In genomic region chr2:218000137-218000536, GRCh38 we compare ENCODE assay signal across 12 cellular contexts. TPM values are rescaled to one million over a fixed set of nuclear protein-coding genes. Genes with fewer than 3 reads are reported as not detected.
A peak's percentile ranks its signal among the peaks of the same experiment; 100 is the strongest.
DNase-seq lines count a peak whose midpoint lies in the region; ATAC-seq and TF ChIP-seq lines count a peak whose summit lies in the region.
"Had no signal": no experiment of that assay in that cellular context is flagged by ENCODE, and none has a peak within 500 bp of the region (broad histone marks: within the 10 kb centered on the region; RNA-seq: fewer than 3 reads in every experiment).

No MANE protein-coding gene starts in this region.

- H3K79me2 ChIP-seq in GM23248 (ENCODE audit: insufficient read depth) = peaks cover 81% of the 10 kb centered on the region

- TF ChIP-seq POLR2A in suprapubic skin (IDR thresholded peaks at IDR 0.05) = no peak

- no peak overlapping the region for H2AFZ ChIP-seq in GM23248

- peak overlapping the region; percentile 96 for H3K4me3 ChIP-seq in GM23248
- H3K4me3 ChIP-seq in left ventricle myocardium inferior = peak overlapping the region; percentile 58
- no peak overlapping the region for H3K4me3 ChIP-seq in suprapubic skin
- H3K4me3 ChIP-seq: HAP-1 had no signal

- TF ChIP-seq EP300 in suprapubic skin (IDR thresholded peaks at IDR 0.05) = no peak

- peak overlapping the region; percentile 94 for H3K9ac ChIP-seq in GM23248

- no peaks in the 10 kb centered on the region for H3K9me2 ChIP-seq in GM23248 (ENCODE audit: insufficient read depth)

- ATAC-seq in GM18873 (IDR thresholded peaks at IDR 0.05; ENCODE audit: low FRiP score, unreplicated experiment) (no peak), HG03139 (IDR thresholded peaks at IDR 0.05; ENCODE audit: unreplicated experiment) (no peak)
- ATAC-seq: activated naive CD4-positive, alpha-beta T cell treated with anti-CD3 and anti-CD28 coated beads, Interleukin-2, amount 50 U/mL, for 72 hours had no signal

- H3F3A ChIP-seq in GM23248 (ENCODE audit: insufficient read depth) = peaks cover 51% of the 10 kb centered on the region

- H3K27me3 ChIP-seq in GM23248 (replicated peaks; ENCODE audit: insufficient read depth) (no peaks in the 10 kb centered on the region), left ventricle myocardium inferior (ENCODE audit: low read depth) (no peaks in the 10 kb centered on the region), suprapubic skin (no peaks in the 10 kb centered on the region)

- no peaks in the 10 kb centered on the region for H3K9me3 ChIP-seq in GM23248 (ENCODE audit: low read depth)
- H3K9me3 ChIP-seq in left ventricle myocardium inferior (replicated peaks) = no peaks in the 10 kb centered on the region
- H3K9me3 ChIP-seq in suprapubic skin = no peaks in the 10 kb centered on the region
- H3K9me3 ChIP-seq: HAP-1 had no signal

- peaks cover 77% of the 10 kb centered on the region for H3K4me1 ChIP-seq in GM23248 (ENCODE audit: insufficient read depth)
- peaks cover 58% of the 10 kb centered on the region for H3K4me1 ChIP-seq in left ventricle myocardium inferior
- H3K4me1 ChIP-seq in suprapubic skin = peaks cover 74% of the 10 kb centered on the region
- H3K4me1 ChIP-seq: HAP-1 had no signal

- in situ Hi-C loops in GM23248 (cut with MboI) = no loop called here

- H3K36me3 ChIP-seq in GM23248 (ENCODE audit: low read depth) = no peaks in the 10 kb centered on the region
- H3K36me3 ChIP-seq in left ventricle myocardium inferior = no peaks in the 10 kb centered on the region
- no peaks in the 10 kb centered on the region for H3K36me3 ChIP-seq in suprapubic skin
- H3K36me3 ChIP-seq: HAP-1 had no signal

- DNase-seq in GM23248 = peak; percentile 96
- DNase-seq in amniotic epithelial cell (ENCODE audit: low read depth) = peak; percentile 56
- no peak for DNase-seq in left ventricle myocardium inferior
- no peak for DNase-seq in suprapubic skin (ENCODE audit: low spot score in 2 of 2)
- DNase-seq in NCI-H2107 (lab: John Stamatoyannopoulos, UW) = no peak
- DNase-seq in NCI-H2171 (lab: John Stamatoyannopoulos, UW) = no peak
- DNase-seq: activated CD4-positive, alpha-beta T cell treated with anti-CD3 and anti-CD28 coated beads, Interleukin-2, amount 50 U/mL, for 48 hours; KG1 had no signal

- 0 out of 2 replicates have a peak, but pooled peaks cover 3% of the 10 kb centered on the region for H4K20me1 ChIP-seq in GM23248 (ENCODE audit: insufficient read depth)

- intact Hi-C loops in left ventricle myocardium inferior (cut with micrococcal nuclease) = no loop called here

- peak overlapping the region; percentile 88 for H3K4me2 ChIP-seq in GM23248 (ENCODE audit: unreplicated experiment)

- H3K27ac ChIP-seq in GM23248 (peak overlapping the region; percentile 91), left ventricle myocardium inferior (replicated peaks) (peak overlapping the region; percentile 57), suprapubic skin (peak overlapping the region; percentile 87)

- no peak for TF ChIP-seq CTCF in left ventricle myocardium inferior (IDR thresholded peaks at IDR 0.05; ENCODE audit: borderline replicate concordance)
- TF ChIP-seq CTCF in suprapubic skin (IDR thresholded peaks at IDR 0.05) = no peak

RNA-seq across cellular contexts. Expression of gene TNS1, which starts 2.7 kb away (rescaled TPM):
- total RNA-seq in GM23248 (2014; rRNA removed; shearing (Covaris generic)) = 99.3 and 104 TPM in 2 replicates
- polyA plus RNA-seq in GM23248 (2016; fragmentation: Nextera tagmentation; extraction: Ambion mirVana) = 78.6 and 81.6 TPM in 2 replicates
- total RNA-seq in left ventricle myocardium inferior (828 TPM), suprapubic skin (100 to 1,000 TPM in 2 of 4 donors, 10 to 100 TPM in 2; 64.1 to 145 (median 99.5) TPM)

Comparison
In these comparisons a context has a peak if more than half of its experiments do, and no peak if none do; other contexts are left out.
1. DNase-seq: peak in GM23248 (single experiment) and amniotic epithelial cell (single experiment); none in left ventricle myocardium inferior (single experiment), suprapubic skin (0 of 2), NCI-H2107 (single experiment) and NCI-H2171 (single experiment).
2. Peak in every context shown above with its lines, with median percentiles within 50 percentile points of each other: H3K27ac ChIP-seq.